Comparison of ENCODE assay signal across 18 cellular contexts in genomic region chr2:163466583-163466982, GRCh38.
A peak's percentile ranks its signal among the peaks of the same experiment; 100 is the strongest.
DNase-seq lines count a peak whose midpoint lies in the region; TF ChIP-seq lines count a peak whose summit lies in the region.
"Had no signal": no experiment of that assay in that cellular context is flagged by ENCODE, and none has a peak within 500 bp of the region (broad histone marks: within the 10 kb centered on the region; RNA-seq: fewer than 3 reads in every experiment).

No MANE protein-coding gene starts in this region.

- H3K9me3 ChIP-seq in mammary epithelial cell (replicated peaks; ENCODE audit: insufficient read depth, low read length) = no peaks in the 10 kb centered on the region
- H3K9me3 ChIP-seq: BE2C had no signal

- H3K4me3 ChIP-seq in mammary epithelial cell (replicated peaks in 1 of 3; ENCODE audit: insufficient read depth in 1 of 3, low read depth in 2 of 3, low read length in 3 of 3) = no peak overlapping the region

- 65% methylated on average over 4 of the region's 5 CpGs for WGBS in mammary epithelial cell (ENCODE audit: low coverage, missing lambda C conversion rate)

- no peak for TF ChIP-seq CTCF in mammary epithelial cell (conservative IDR thresholded peaks at IDR 0.05 in 1 of 2, IDR thresholded peaks at IDR 0.05 in 1 of 2; ENCODE audit: extremely low read depth in 1 of 2, insufficient read depth in 1 of 2, low read depth in 1 of 2, low read length in 2 of 2)

- H3K4me2 ChIP-seq in mammary epithelial cell (ENCODE audit: insufficient read depth, low read depth, low read length) = no peak overlapping the region

- dilution Hi-C loops in mammary epithelial cell (cut with HindIII; ENCODE audit: low sequenced_read_pairs) = no loop called here

- peak; percentile 33 to 71 for DNase-seq in NCI-H2081 (lab: John Stamatoyannopoulos, UW)
- DNase-seq in NCI-H2081 treated with DMSO at 0.1 percent for 48 hours (lab: John Stamatoyannopoulos, UW) = no peak
- peak; percentile 78 for DNase-seq in DMS114 treated with DMSO at 0.1 percent for 48 hours (lab: John Stamatoyannopoulos, UW; ENCODE audit: unreplicated experiment)
- DNase-seq in SK-N-DZ (ENCODE audit: low spot score) = peak; percentile 35
- DNase-seq in myocyte (ENCODE audit: low read depth) = peak; percentile 19
- no peak for DNase-seq in NCI-H187 treated with DMSO at 0.1 percent for 48 hours (lab: John Stamatoyannopoulos, UW)
- no peak for DNase-seq in NCI-H1417 treated with DMSO at 0.1 percent for 48 hours (lab: John Stamatoyannopoulos, UW)
- no peak for DNase-seq in mammary epithelial cell
- DNase-seq: 8988T; BE2C; CD4-positive, alpha-beta T cell; DMS53; HFFc6; KG1; NCI-H1048; NCI-H1694 treated with DMSO at 0.1 percent for 48 hours; NCI-H2171 treated with DMSO at 0.1 percent for 48 hours; NCI-H510A had no signal

- H3K4me1 ChIP-seq in mammary epithelial cell (ENCODE audit: insufficient read depth, low read length) = no peaks in the 10 kb centered on the region
- H3K4me1 ChIP-seq: BE2C had no signal

- CTCF ChIA-PET in mammary epithelial cell (lab: Charles Lee; ENCODE audit: low non-redundant PET) = no interaction called here

- BruUV-seq in mammary epithelial cell (replicated peaks; lab: Mats Ljungman, UMichigan) = no TSS peak

- in situ Hi-C loops in mammary epithelial cell (cut with MboI; ENCODE audit: low sequenced_read_pairs in 2 of 2) = loop anchor here in 1 of 2 donors (25.0 kb wide), 2 partner anchors 279 to 596 kb away; no protein-coding TSS in a partner anchor

- intact Hi-C loops in mammary epithelial cell (cut with micrococcal nuclease) = no loop called here

- H3K79me2 ChIP-seq in mammary epithelial cell (ENCODE audit: insufficient read depth, low read length) = no peaks in the 10 kb centered on the region

- no peak overlapping the region for H3K9ac ChIP-seq in mammary epithelial cell (ENCODE audit: insufficient read depth, low read length)

- H3K36me3 ChIP-seq in mammary epithelial cell (ENCODE audit: insufficient read depth, low read length) = no peaks in the 10 kb centered on the region
- H3K36me3 ChIP-seq: BE2C had no signal

- H4K20me1 ChIP-seq in mammary epithelial cell (ENCODE audit: insufficient read depth, low read length) = no peaks in the 10 kb centered on the region

- H3K27me3 ChIP-seq in mammary epithelial cell (ENCODE audit: insufficient read depth, low read length) = peaks cover 5% of the 10 kb centered on the region
- H3K27me3 ChIP-seq: BE2C had no signal

- H2AFZ ChIP-seq in mammary epithelial cell (ENCODE audit: low read depth, low read length) = no peak overlapping the region

- H3K27ac ChIP-seq in mammary epithelial cell (ENCODE audit: insufficient read depth, low read depth, low read length) = no peak overlapping the region

Comparison
In these comparisons a context has a peak if more than half of its experiments do, and no peak if none do; other contexts are left out.
1. DNase-seq: peak in NCI-H2081 (2 of 2), DMS114 treated with DMSO at 0.1 percent for 48 hours (single experiment), SK-N-DZ (single experiment) and myocyte (single experiment); none in NCI-H2081 treated with DMSO at 0.1 percent for 48 hours (single experiment), NCI-H187 treated with DMSO at 0.1 percent for 48 hours (single experiment), NCI-H1417 treated with DMSO at 0.1 percent for 48 hours (single experiment) and mammary epithelial cell (single experiment).